Comparison of ENCODE assay signal across 28 cellular contexts in the genomic region with DNA sequence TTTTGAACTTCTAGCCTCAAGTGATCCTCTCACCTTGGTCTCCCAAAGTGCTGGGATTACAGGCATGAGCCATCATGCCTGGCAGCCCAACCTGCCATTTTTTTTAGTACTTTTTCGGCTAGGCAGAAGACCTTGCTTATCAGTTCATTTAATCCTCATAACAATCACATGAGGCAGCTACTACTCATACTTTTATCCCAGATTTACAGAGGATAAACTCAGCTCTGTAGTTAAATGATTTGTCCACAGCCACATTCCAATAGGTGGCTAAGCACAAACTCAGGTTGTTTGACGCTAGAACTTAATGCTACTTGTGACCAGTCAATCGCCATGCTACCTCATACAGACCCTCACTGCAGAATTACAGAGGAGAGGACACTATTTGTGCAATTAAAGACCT.
"Had no signal": no experiment of that assay in that cellular context is flagged by ENCODE, and none has a peak within 500 bp of the region (broad histone marks: within the 10 kb centered on the region; RNA-seq: fewer than 3 reads in every experiment).

No MANE protein-coding gene starts in this region.

- FAIRE-seq: endothelial cell of umbilical vein had no signal

- ATAC-seq: activated CD4-positive, alpha-beta T cell treated with anti-CD3 and anti-CD28 coated beads for 36 hours; activated T-helper 17 cell treated with anti-CD3 and anti-CD28 coated beads, Interleukin-2, amount 50 U/mL, for 72 hours; heart left ventricle; left lung; lower lobe of right lung; natural killer cell; right cardiac atrium had no signal

- H3K4me1 ChIP-seq: breast epithelium, left lung, lower lobe of right lung, neural progenitor cell, suprapubic skin had no signal

- H3K27me3 ChIP-seq: breast epithelium, heart left ventricle, left lung, neural progenitor cell, suprapubic skin, tibial artery had no signal

- H3K9me3 ChIP-seq: breast epithelium, left lung, lower lobe of right lung, suprapubic skin, tibial artery had no signal

- H3K27ac Mint-ChIP-seq: activated CD4-positive, alpha-beta T cell treated with anti-CD3 and anti-CD28 coated beads for 36 hours; activated T-helper 17 cell treated with anti-CD3 and anti-CD28 coated beads, Interleukin-2, amount 50 U/mL, for 72 hours; natural killer cell; neural progenitor cell had no signal

- H3K4me1 Mint-ChIP-seq: activated CD4-positive, alpha-beta T cell treated with anti-CD3 and anti-CD28 coated beads for 36 hours; neural progenitor cell had no signal

- H3K36me3 ChIP-seq: breast epithelium, heart left ventricle, left lung, lower lobe of right lung, neural progenitor cell, suprapubic skin, tibial artery had no signal

- DNase-seq: activated CD4-positive, alpha-beta T cell treated with anti-CD3 and anti-CD28 coated beads for 36 hours; activated CD4-positive, alpha-beta T cell treated with anti-CD3 and anti-CD28 coated beads, Interleukin-2, amount 50 U/mL, for 48 hours; activated CD4-positive, CD25-positive, alpha-beta regulatory T cell; activated CD8-positive, alpha-beta memory T cell treated with anti-CD3 and anti-CD28 coated beads, Interleukin-2, amount 50 U/mL, for 4 hours; activated gamma-delta T cell treated with Interleukin-2 at 50 U/mL for 16 hours; activated naive CD4-positive, alpha-beta T cell treated with anti-CD3 and anti-CD28 coated beads, Interleukin-2, amount 50 U/mL, for 16 hours; activated T-cell treated with anti-CD3 and anti-CD28 coated beads, Interleukin-2, amount 50 U/mL, for 1 hour; amygdala; central memory CD4-positive, alpha-beta T cell; foreskin fibroblast; heart left ventricle; hypothalamus; left lung; lower lobe of right lung; mesenchymal stem cell; natural killer cell; occipital lobe; right cardiac atrium; stimulated activated CD4-positive, alpha-beta T cell treated with anti-CD3 and anti-CD28 coated beads, Interleukin-15, amount 100 ng/mL, for 24 hours; stimulated activated CD4-positive, alpha-beta T cell treated with anti-CD3 and anti-CD28 coated beads, Interleukin-2, amount 100 ng/mL, for 24 hours; stimulated activated naive CD4-positive, alpha-beta T cell; T-helper 2 cell; tibial artery had no signal

- H3K27me3 Mint-ChIP-seq: activated CD4-positive, alpha-beta T cell treated with anti-CD3 and anti-CD28 coated beads for 36 hours; activated T-helper 17 cell treated with anti-CD3 and anti-CD28 coated beads, Interleukin-2, amount 50 U/mL, for 72 hours had no signal

- H3K27ac ChIP-seq: breast epithelium, heart left ventricle, left lung, lower lobe of right lung, neural progenitor cell, suprapubic skin, tibial artery had no signal

- H3K4me3 ChIP-seq: breast epithelium, heart left ventricle, left lung, lower lobe of right lung, neural progenitor cell, suprapubic skin, tibial artery had no signal

- H3K4me2 ChIP-seq: neural progenitor cell had no signal

- H3K4me3 Mint-ChIP-seq: activated CD4-positive, alpha-beta T cell treated with anti-CD3 and anti-CD28 coated beads for 36 hours; activated T-helper 17 cell treated with anti-CD3 and anti-CD28 coated beads, Interleukin-2, amount 50 U/mL, for 72 hours; natural killer cell; neural progenitor cell had no signal

- H3K36me3 Mint-ChIP-seq: natural killer cell had no signal

- H3K9me3 Mint-ChIP-seq: activated T-helper 17 cell treated with anti-CD3 and anti-CD28 coated beads, Interleukin-2, amount 50 U/mL, for 72 hours; natural killer cell had no signal
